Comparison of ENCODE assay signal across 11 cellular contexts in genomic region chr12:21942377-21942703, GRCh38. TPM values are rescaled to one million over a fixed set of nuclear protein-coding genes. Genes with fewer than 3 reads are reported as not detected.
DNase-seq lines count a peak whose midpoint lies in the region; ATAC-seq and TF ChIP-seq lines count a peak whose summit lies in the region.
"Had no signal": no experiment of that assay in that cellular context is flagged by ENCODE, and none has a peak within 500 bp of the region (broad histone marks: within the 10 kb centered on the region; RNA-seq: fewer than 3 reads in every experiment).

No MANE protein-coding gene starts in this region.

- DNase-seq in dorsolateral prefrontal cortex (no peak), natural killer cell (no peak)
- DNase-seq in activated CD4-positive, alpha-beta T cell treated with anti-CD3 and anti-CD28 coated beads, Interleukin-2, amount 10 ng/mL, durations not matched to agents 24 days and 14 days, result no peak
- DNase-seq: NCI-H2081, Peyer's patch had no signal

- no peak overlapping the region for H3K4me3 Mint-ChIP-seq in natural killer cell
- no peak overlapping the region for H3K4me3 Mint-ChIP-seq in activated CD4-positive, alpha-beta T cell treated with anti-CD3 and anti-CD28 coated beads, Interleukin-2, amount 10 ng/mL, durations not matched to agents 24 days and 14 days

- H3K4me1 Mint-ChIP-seq in natural killer cell, result no peaks in the 10 kb centered on the region
- H3K4me1 Mint-ChIP-seq in activated CD4-positive, alpha-beta T cell treated with anti-CD3 and anti-CD28 coated beads, Interleukin-2, amount 10 ng/mL, durations not matched to agents 24 days and 14 days, result peaks cover 9% of the 10 kb centered on the region

- H3K4me3 ChIP-seq in dorsolateral prefrontal cortex (peak overlapping the region in 54 of 59 donors; percentile 22 to 69 (median 53)), iPS-20b (ENCODE audit: low read length) (peak overlapping the region; percentile 87; the same call in 1 of the 2 replicates), rectal smooth muscle tissue (ENCODE audit: low read length) (peak overlapping the region; percentile 69)
- H3K4me3 ChIP-seq: BLaER1 had no signal

- H3K9me3 ChIP-seq in ES-I3 (ENCODE audit: control insufficient read depth, insufficient read depth, low read length) (no peaks in the 10 kb centered on the region), iPS-20b (ENCODE audit: insufficient read depth, low read depth, low read length) (no peaks in the 10 kb centered on the region)
- H3K9me3 ChIP-seq: Peyer's patch had no signal

- no peak for ATAC-seq in HG03175 (IDR thresholded peaks at IDR 0.05; ENCODE audit: unreplicated experiment)
- ATAC-seq in natural killer cell, result no peak
- no peak for ATAC-seq in GM18502 (IDR thresholded peaks at IDR 0.05; ENCODE audit: poor library complexity, unreplicated experiment)

- H3K36me3 ChIP-seq in ES-I3 (ENCODE audit: insufficient read depth, low read length) (no peaks in the 10 kb centered on the region), iPS-20b (ENCODE audit: insufficient read depth, low read depth, low read length) (no peaks in the 10 kb centered on the region), rectal smooth muscle tissue (ENCODE audit: control insufficient read depth, insufficient read depth, low read length) (no peaks in the 10 kb centered on the region)
- H3K36me3 ChIP-seq: BLaER1, Peyer's patch had no signal

- intact Hi-C loops in dorsolateral prefrontal cortex (cut with DNase I) (no loop called here), natural killer cell (cut with micrococcal nuclease) (no loop called here)
- intact Hi-C loops in activated CD4-positive, alpha-beta T cell treated with anti-CD3 and anti-CD28 coated beads, Interleukin-2, amount 10 ng/mL, durations not matched to agents 24 days and 14 days (cut with micrococcal nuclease), result loop anchor here (10.0 kb wide), 1 partner anchor 168 kb away; the partner anchor contains the start of gene KCNJ8

- H3K27me3 ChIP-seq in dorsolateral prefrontal cortex, result peaks cover 0 to 51% (median 20%) of the 10 kb centered on the region in 45 donors
- H3K27me3 ChIP-seq in iPS-20b (ENCODE audit: insufficient read depth, low read length), result peaks cover 43% of the 10 kb centered on the region
- H3K27me3 ChIP-seq in rectal smooth muscle tissue (ENCODE audit: control insufficient read depth, insufficient read depth, low read length), result no peaks in the 10 kb centered on the region
- H3K27me3 ChIP-seq: BLaER1 had no signal

- no peak overlapping the region for H3K27ac Mint-ChIP-seq in natural killer cell
- no peak overlapping the region for H3K27ac Mint-ChIP-seq in activated CD4-positive, alpha-beta T cell treated with anti-CD3 and anti-CD28 coated beads, Interleukin-2, amount 10 ng/mL, durations not matched to agents 24 days and 14 days

- TF ChIP-seq CTCF in dorsolateral prefrontal cortex (IDR thresholded peaks at IDR 0.05 in 54 of 56, conservative IDR thresholded peaks at IDR 0.05 in 2 of 56; ENCODE audit: low read depth in 1 of 56, partially characterized antibody in 56 of 56), result no peak
- TF ChIP-seq CTCF in natural killer cell (IDR thresholded peaks at IDR 0.05), result no peak

- no peaks in the 10 kb centered on the region for H3K36me3 Mint-ChIP-seq in natural killer cell
- H3K36me3 Mint-ChIP-seq in activated CD4-positive, alpha-beta T cell treated with anti-CD3 and anti-CD28 coated beads, Interleukin-2, amount 10 ng/mL, durations not matched to agents 24 days and 14 days (ENCODE audit: low read depth), result no peaks in the 10 kb centered on the region

- peaks cover 2% of the 10 kb centered on the region in 2 donors for H3K9me3 Mint-ChIP-seq in natural killer cell
- H3K9me3 Mint-ChIP-seq in activated CD4-positive, alpha-beta T cell treated with anti-CD3 and anti-CD28 coated beads, Interleukin-2, amount 10 ng/mL, durations not matched to agents 24 days and 14 days, result peaks cover 14% of the 10 kb centered on the region

- H3K9ac ChIP-seq in ES-I3 (ENCODE audit: low read depth, low read length) (peak overlapping the region; percentile 62), iPS-20b (ENCODE audit: low read depth, low read length) (peak overlapping the region; percentile 59; the same call in 1 of the 2 replicates), rectal smooth muscle tissue (ENCODE audit: low read length) (no peak overlapping the region)
- H3K9ac ChIP-seq: BLaER1 had no signal

- H3K27me3 Mint-ChIP-seq in natural killer cell (ENCODE audit: low read depth in 2 of 2), result peaks cover 30 to 47% of the 10 kb centered on the region in 2 donors
- H3K27me3 Mint-ChIP-seq in activated CD4-positive, alpha-beta T cell treated with anti-CD3 and anti-CD28 coated beads, Interleukin-2, amount 10 ng/mL, durations not matched to agents 24 days and 14 days, result peaks cover 46% of the 10 kb centered on the region

- H3K27ac ChIP-seq in dorsolateral prefrontal cortex (peak overlapping the region in 19 of 59 donors; percentile 32 to 87 (median 77)), iPS-20b (ENCODE audit: low read length) (no peak overlapping the region), rectal smooth muscle tissue (ENCODE audit: low read depth, low read length) (peak overlapping the region; percentile 71)
- H3K27ac ChIP-seq: BLaER1 had no signal

- H3K4me1 ChIP-seq in ES-I3 (ENCODE audit: insufficient read depth, low read length) (peaks cover 3% of the 10 kb centered on the region; the same call in 1 of the 2 replicates), iPS-20b (ENCODE audit: insufficient read depth, low read length) (no peaks in the 10 kb centered on the region), rectal smooth muscle tissue (ENCODE audit: control insufficient read depth, insufficient read depth, low read length) (no peaks in the 10 kb centered on the region)
- H3K4me1 ChIP-seq: BLaER1 had no signal

RNA-seq across cellular contexts. Expression of gene ABCC9, which starts 1.1 kb away (rescaled TPM):
- total RNA-seq in dorsolateral prefrontal cortex, result 10 to 100 TPM in 119 of 120 experiments, 1 to 10 TPM in 1; 9.7 to 50.2 (median 22.3) TPM
- under 1 TPM in 2 of 3 donors, not detected in 1; 0.02 to 0.05 TPM for total RNA-seq in natural killer cell
- 0.02 TPM in 1 of 2 replicates, not detected in the other for total RNA-seq in activated CD4-positive, alpha-beta T cell treated with anti-CD3 and anti-CD28 coated beads, Interleukin-2, amount 10 ng/mL, durations not matched to agents 24 days and 14 days

Comparison
In these comparisons a context has a peak if more than half of its experiments do, and no peak if none do; other contexts are left out.
1. RNA of gene ABCC9, which starts 1.1 kb away (total RNA-seq): 9.7 to 50.2 TPM in dorsolateral prefrontal cortex; 0.02 to 0.05 TPM in natural killer cell and 0.02 TPM in activated CD4-positive, alpha-beta T cell treated with anti-CD3 and anti-CD28 coated beads, Interleukin-2, amount 10 ng/mL, durations not matched to agents 24 days and 14 days; every median in the first group is over 10 times any median in the second.
2. Peak in every context shown above with its lines, with median percentiles within 50 percentile points of each other: H3K4me3 ChIP-seq.